In genomic region chr6:11854418-11855165, GRCh38 we compare ENCODE assay signal across 9 cellular contexts.
A peak's percentile ranks its signal among the peaks of the same experiment; 100 is the strongest.
DNase-seq lines count a peak whose midpoint lies in the region; ATAC-seq and TF ChIP-seq lines count a peak whose summit lies in the region.
"Had no signal": no experiment of that assay in that cellular context is flagged by ENCODE, and none has a peak within 500 bp of the region (broad histone marks: within the 10 kb centered on the region; RNA-seq: fewer than 3 reads in every experiment).

No MANE protein-coding gene starts in this region.

- no peak for TF ChIP-seq CTCF in IMR-90 (conservative IDR thresholded peaks at IDR 0.05; ENCODE audit: low read depth, low read length)
- no peak for TF ChIP-seq CTCF in smooth muscle cell (IDR thresholded peaks at IDR 0.05; ENCODE audit: borderline replicate concordance, insufficient read depth, poor library complexity, severe bottlenecking)
- no peak for TF ChIP-seq CTCF in Peyer's patch (IDR thresholded peaks at IDR 0.05)

- H4K8ac ChIP-seq in IMR-90 (ENCODE audit: low read depth in 2 of 2, low read length in 2 of 2), result peak overlapping the region in 1 of 2 experiments; percentile 4; a peak in 1 of 4 replicates

- no peaks in the 10 kb centered on the region for H4K20me1 ChIP-seq in IMR-90 (ENCODE audit: insufficient read depth, low read length)
- no peaks in the 10 kb centered on the region for H4K20me1 ChIP-seq in smooth muscle cell (ENCODE audit: low read depth)

- no peak overlapping the region for H3K4me3 ChIP-seq in IMR-90 (ENCODE audit: insufficient read depth, low read depth, low read length)
- H3K4me3 ChIP-seq in smooth muscle cell, result no peak overlapping the region
- H3K4me3 ChIP-seq in Peyer's patch, result no peak overlapping the region

- ATAC-seq in IMR-90 (ENCODE audit: low read depth), result peak; percentile 84

- H4K91ac ChIP-seq in IMR-90 (ENCODE audit: insufficient read depth, low read depth, low read length), result peak overlapping the region; percentile 41

- WGBS in IMR-90 (ENCODE audit: extremely low coverage in 2 of 2, insufficient read length in 1 of 2), 2 experiments, result no CpG with 5 or more reads among the region's 7 CpGs
- WGBS in smooth muscle cell (ENCODE audit: low lambda C conversion rate), result 53% methylated on average over 7 of the region's 7 CpGs

- H2BK120ac ChIP-seq in IMR-90 (ENCODE audit: low read depth, low read length), result peak overlapping the region; percentile 15; the same call in 1 of the 2 replicates

- no peak overlapping the region; the same call in 1 of the 2 replicates for H3K14ac ChIP-seq in IMR-90 (replicated peaks; ENCODE audit: low read depth, low read length)

- H3K9me1 ChIP-seq in IMR-90 (ENCODE audit: insufficient read depth, low read length), result peaks cover 6% of the 10 kb centered on the region; the same call in 1 of the 2 replicates

- BruUV-seq in IMR-90 (replicated peaks; lab: Mats Ljungman, UMichigan), result no TSS peak

- no peak for TF ChIP-seq POLR2A in IMR-90 (IDR thresholded peaks at IDR 0.05; ENCODE audit: low read depth, low read length)
- no peak for TF ChIP-seq POLR2A in Peyer's patch (IDR thresholded peaks at IDR 0.05)

- dilution Hi-C loops in IMR-90 (cut with HindIII; ENCODE audit: low sequenced_read_pairs, unreplicated experiment), result no loop called here

- peak overlapping the region; percentile 39 for H2BK5ac ChIP-seq in IMR-90 (ENCODE audit: low read depth, low read length, poor library complexity, severe bottlenecking)

- peak overlapping the region; percentile 10; the same call in 1 of the 2 replicates for H3K56ac ChIP-seq in IMR-90 (ENCODE audit: extremely low read depth, insufficient read depth, low read length)

- peak; percentile 10 for DNase-seq in activated CD4-positive, alpha-beta T cell treated with anti-CD3 and anti-CD28 coated beads for 48 hours
- DNase-seq in activated CD4-positive, alpha-beta T cell treated with anti-CD3 and anti-CD28 coated beads for 4 hours, result no peak
- peak; percentile 89 for DNase-seq in IMR-90
- DNase-seq in epithelial cell of prostate (ENCODE audit: low read depth, low spot score), result peak; percentile 43
- DNase-seq in smooth muscle cell (lab: John Stamatoyannopoulos, UW; ENCODE audit: unreplicated experiment), result no peak
- DNase-seq in Peyer's patch, result no peak
- DNase-seq in caudate nucleus (lab: John Stamatoyannopoulos, UW), result no peak
- DNase-seq in germinal center (ENCODE audit: low spot score), result no peak
- DNase-seq: activated naive CD4-positive, alpha-beta T cell treated with anti-CD3 and anti-CD28 coated beads, Interleukin-2, amount 10 ng/mL, durations not matched to agents 7 days and 5 days had no signal

- no peak overlapping the region for H3K9ac ChIP-seq in IMR-90 (ENCODE audit: low read depth, low read length)
- H3K9ac ChIP-seq in smooth muscle cell (ENCODE audit: low read depth), result no peak overlapping the region

- H3K4me2 ChIP-seq in IMR-90 (ENCODE audit: low read depth, low read length), result peak overlapping the region; percentile 71
- peak overlapping the region; percentile 59 for H3K4me2 ChIP-seq in smooth muscle cell

- H3K27me3 ChIP-seq in IMR-90 (ENCODE audit: control insufficient read depth, insufficient read depth, low read length) (no peaks in the 10 kb centered on the region), smooth muscle cell (ENCODE audit: low read depth) (no peaks in the 10 kb centered on the region), Peyer's patch (no peaks in the 10 kb centered on the region)

- peak overlapping the region; percentile 27; the same call in 1 of the 2 replicates for H3K23ac ChIP-seq in IMR-90 (ENCODE audit: low read depth, low read length)

- peak overlapping the region; percentile 38; the same call in 1 of the 2 replicates for H2BK20ac ChIP-seq in IMR-90 (ENCODE audit: low read depth, low read length)

- H3K79me1 ChIP-seq in IMR-90 (ENCODE audit: low read depth in 1 of 2, low read length in 2 of 2), result no peaks in the 10 kb centered on the region

- no peaks in the 10 kb centered on the region for H3K79me2 ChIP-seq in smooth muscle cell (ENCODE audit: low read depth)

- no peak overlapping the region for H2BK15ac ChIP-seq in IMR-90 (ENCODE audit: low read depth, low read length)

- H3K4ac ChIP-seq in IMR-90 (ENCODE audit: low read depth, low read length), result peak overlapping the region; percentile 17

- H2AK5ac ChIP-seq in IMR-90 (ENCODE audit: low read depth, low read length), result peak overlapping the region; percentile 15; the same call in 1 of the 2 replicates

- no peak overlapping the region for H2AK9ac ChIP-seq in IMR-90 (replicated peaks; ENCODE audit: low read depth, low read length, poor library complexity)

- CTCF ChIA-PET in IMR-90 (lab: Yijun Ruan, JAX), result interaction anchor here (0.6 to 1.2 kb wide), 2 partner anchors 10 to 244 kb away, joined by 3 to 4 read pairs; no protein-coding TSS in a partner anchor

- peak overlapping the region; percentile 78 for H3K18ac ChIP-seq in IMR-90 (ENCODE audit: low read depth, low read length)

- peak overlapping the region; percentile 60; the same call in 1 of the 2 replicates for H4K5ac ChIP-seq in IMR-90 (ENCODE audit: low read depth, low read length)

- H3K36me3 ChIP-seq in IMR-90 (ENCODE audit: control insufficient read depth, insufficient read depth, low read length) (no peaks in the 10 kb centered on the region), smooth muscle cell (ENCODE audit: low read depth) (no peaks in the 10 kb centered on the region), Peyer's patch (no peaks in the 10 kb centered on the region)

- POLR2A ChIA-PET in IMR-90 (lab: Charles Lee; ENCODE audit: unreplicated experiment), result no interaction called here

- H2AFZ ChIP-seq in IMR-90 (replicated peaks; ENCODE audit: low read length, poor library complexity) (no peak overlapping the region), smooth muscle cell (ENCODE audit: low read depth) (no peak overlapping the region)

- H3K4me1 ChIP-seq in IMR-90 (ENCODE audit: control insufficient read depth, insufficient read depth, low read length), result peaks cover 13% of the 10 kb centered on the region
- no peaks in the 10 kb centered on the region for H3K4me1 ChIP-seq in smooth muscle cell (ENCODE audit: low read depth)
- no peaks in the 10 kb centered on the region for H3K4me1 ChIP-seq in Peyer's patch

- no peaks in the 10 kb centered on the region for H3F3A ChIP-seq in smooth muscle cell (ENCODE audit: low read depth)

- H3K9me3 ChIP-seq in IMR-90 (ENCODE audit: control insufficient read depth, insufficient read depth, low read length) (no peaks in the 10 kb centered on the region), smooth muscle cell (replicated peaks; ENCODE audit: low read depth) (no peaks in the 10 kb centered on the region), Peyer's patch (no peaks in the 10 kb centered on the region)

- in situ Hi-C loops in IMR-90 (cut with MboI; ENCODE audit: low sequenced_read_pairs), result no loop called here

- intact Hi-C loops in IMR-90 (cut with micrococcal nuclease), result loop anchor here (5.0 kb wide), 1 partner anchor 158 kb away; the partner anchor contains the start of gene HIVEP1

- H3K27ac ChIP-seq in IMR-90 (ENCODE audit: insufficient read depth, low read length) (peak overlapping the region; percentile 82; the same call in 1 of the 2 replicates), epithelial cell of prostate (no peak overlapping the region), smooth muscle cell (ENCODE audit: low read depth) (peak overlapping the region; percentile 36), Peyer's patch (no peak overlapping the region), caudate nucleus (ENCODE audit: low read depth, low read length) (no peak overlapping the region)

- TF ChIP-seq RAD21 in IMR-90 (IDR thresholded peaks at IDR 0.05; ENCODE audit: low read length), result peak; percentile 17

TF ChIP-seq in IMR-90, 13 proteins besides CTCF, POLR2A, EP300 and RAD21:
- TF ChIP-seq FOS (IDR thresholded peaks at IDR 0.05; ENCODE audit: low read depth, low read length), result peak; percentile 53; the same call in 1 of the 2 replicates
- TF ChIP-seq MXI1 (IDR thresholded peaks at IDR 0.05; ENCODE audit: borderline replicate concordance, low read depth, low read length), result no peak
- no peak for TF ChIP-seq ELK1 (IDR thresholded peaks at IDR 0.05; ENCODE audit: borderline replicate concordance, low read depth, low read length)
- TF ChIP-seq RFX5 (IDR thresholded peaks at IDR 0.05; ENCODE audit: low read depth, low read length), result no peak
- peak; percentile 49 for TF ChIP-seq NFE2L2 (IDR thresholded peaks at IDR 0.05; ENCODE audit: low read depth, low read length)

Comparison
In these comparisons a context has a peak if more than half of its experiments do, and no peak if none do; other contexts are left out.
1. DNase-seq: peak in activated CD4-positive, alpha-beta T cell treated with anti-CD3 and anti-CD28 coated beads for 48 hours (single experiment), IMR-90 (single experiment) and epithelial cell of prostate (single experiment); none in activated CD4-positive, alpha-beta T cell treated with anti-CD3 and anti-CD28 coated beads for 4 hours (0 of 2), smooth muscle cell (single experiment), Peyer's patch (0 of 3), caudate nucleus (0 of 61) and germinal center (single experiment).
2. H3K27ac ChIP-seq: peak in IMR-90 (single experiment) and smooth muscle cell (single experiment); none in epithelial cell of prostate (single experiment), Peyer's patch (0 of 4) and caudate nucleus (single experiment).